Comparison of ENCODE assay signal across 8 cellular contexts in the genomic region with DNA sequence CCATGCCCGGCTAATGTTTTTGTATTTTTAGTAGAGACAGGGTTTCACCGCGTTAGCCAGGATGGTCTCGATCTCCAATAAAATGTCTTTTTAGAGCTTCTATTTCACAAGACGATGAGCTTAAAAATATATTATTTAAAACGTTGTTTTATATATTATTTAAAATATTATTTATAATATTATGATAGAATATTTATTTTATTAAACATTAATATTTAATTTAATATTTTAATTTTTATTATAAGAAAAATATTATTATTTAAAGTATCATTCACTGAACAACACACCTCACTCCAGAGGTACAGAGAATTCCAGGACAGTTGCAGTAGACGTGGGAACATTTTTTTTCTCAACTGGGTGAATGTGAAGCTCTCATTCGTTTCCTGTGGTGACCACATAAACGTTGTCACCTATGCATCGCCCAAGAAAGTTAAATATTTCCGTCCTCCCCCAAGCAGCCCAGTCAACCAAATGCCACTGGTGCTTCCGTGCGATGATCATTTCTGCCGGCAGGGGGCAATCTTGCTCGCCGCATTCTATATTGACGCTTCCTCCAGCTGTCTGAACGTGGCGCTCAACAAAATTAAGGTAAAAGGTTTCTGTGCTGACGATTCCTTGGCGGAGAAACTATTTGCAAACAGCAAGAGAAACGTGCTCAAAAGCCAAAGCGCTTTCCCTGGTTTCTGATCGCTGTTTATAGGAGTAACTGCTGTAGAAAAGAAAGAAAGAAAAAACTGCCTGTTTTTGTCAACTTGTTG. TPM values are rescaled to one million over a fixed set of nuclear protein-coding genes. Genes with fewer than 3 reads are reported as not detected.
DNase-seq lines count a peak whose midpoint lies in the region; FAIRE-seq and TF ChIP-seq lines count a peak whose summit lies in the region.

No MANE protein-coding gene starts in this region.

- peak; percentile 74 for DNase-seq in EH (ENCODE audit: low read depth)
- DNase-seq in H4 (ENCODE audit: low spot score): peak; percentile 71
- peak; percentile 89 for DNase-seq in MM.1S
- DNase-seq in SKM-1 treated with dmso at 0.1 percent for 144 hours (lab: John Stamatoyannopoulos, UW; ENCODE audit: unreplicated experiment): peak; percentile 79
- DNase-seq in activated naive CD8-positive, alpha-beta T cell treated with anti-CD3 and anti-CD28 coated beads for 36 hours: peak; percentile 80
- peak; percentile 91 for DNase-seq in cardiac septum (ENCODE audit: low spot score)
- DNase-seq in posterior vena cava (ENCODE audit: low spot score): peak; percentile 93
- DNase-seq in urothelium cell line (ENCODE audit: low spot score): peak; percentile 85

- H3K9me2 ChIP-seq in MM.1S (replicated peaks; ENCODE audit: insufficient read depth, low read length): no peaks in the 10 kb centered on the region

- no peaks in the 10 kb centered on the region for H3K9me3 Mint-ChIP-seq in activated naive CD8-positive, alpha-beta T cell treated with anti-CD3 and anti-CD28 coated beads for 36 hours

- peak overlapping the region; percentile 36; the same call in 1 of the 2 replicates for H3K27ac ChIP-seq in MM.1S (ENCODE audit: low read length)

- peak overlapping the region; percentile 24; the same call in 1 of the 2 replicates for H3K9ac ChIP-seq in MM.1S (ENCODE audit: low read length)

- no peaks in the 10 kb centered on the region for H3K36me3 Mint-ChIP-seq in activated naive CD8-positive, alpha-beta T cell treated with anti-CD3 and anti-CD28 coated beads for 36 hours

- H3K27ac Mint-ChIP-seq in activated naive CD8-positive, alpha-beta T cell treated with anti-CD3 and anti-CD28 coated beads for 36 hours: no peak overlapping the region

- peaks cover 16% of the 10 kb centered on the region for H3K27me3 Mint-ChIP-seq in activated naive CD8-positive, alpha-beta T cell treated with anti-CD3 and anti-CD28 coated beads for 36 hours

- intact Hi-C loops in cardiac septum (cut with DNase I): loop anchor here (2.0 kb wide), 1 partner anchor 150 kb away; no protein-coding TSS in a partner anchor
- intact Hi-C loops in posterior vena cava (cut with DNase I): loop anchor here (2.0 to 5.0 kb wide), 2 partner anchors 150 to 151 kb away; no protein-coding TSS in a partner anchor

- peak; percentile 77 for FAIRE-seq in urothelium cell line (lab: Jason Lieb, UNC)

- TF ChIP-seq CTCF in MM.1S (IDR thresholded peaks at IDR 0.05; ENCODE audit: low read length): peak; percentile 94

- H4K20me1 ChIP-seq in MM.1S (ENCODE audit: insufficient read depth, low read length): no peaks in the 10 kb centered on the region

- H3K9me3 ChIP-seq in MM.1S (replicated peaks; ENCODE audit: insufficient read depth, low read length): no peaks in the 10 kb centered on the region

- no peaks in the 10 kb centered on the region for H3K36me3 ChIP-seq in MM.1S (replicated peaks; ENCODE audit: insufficient read depth, low read length)

- H3K79me2 ChIP-seq in MM.1S (ENCODE audit: low read length): no peaks in the 10 kb centered on the region

- H3K4me3 Mint-ChIP-seq in activated naive CD8-positive, alpha-beta T cell treated with anti-CD3 and anti-CD28 coated beads for 36 hours: no peak overlapping the region

- H3K4me2 ChIP-seq in MM.1S (ENCODE audit: low read depth, low read length): peak overlapping the region; percentile 56; the same call in 1 of the 2 replicates

- peaks cover 17% of the 10 kb centered on the region for H3K4me1 ChIP-seq in MM.1S (ENCODE audit: low read length)

- peak overlapping the region; percentile 28 for H3K4me3 ChIP-seq in MM.1S (ENCODE audit: low read length)

- peak overlapping the region; percentile 61 for H2AFZ ChIP-seq in MM.1S (ENCODE audit: low read length)

- H3K4me1 Mint-ChIP-seq in activated naive CD8-positive, alpha-beta T cell treated with anti-CD3 and anti-CD28 coated beads for 36 hours: peaks cover 4% of the 10 kb centered on the region

- H3K27me3 ChIP-seq in MM.1S (replicated peaks; ENCODE audit: insufficient read depth, low read length): no peaks in the 10 kb centered on the region

- H3F3A ChIP-seq in MM.1S (ENCODE audit: insufficient read depth, low read length): peaks cover 10% of the 10 kb centered on the region

RNA-seq across cellular contexts. Expression of gene PRSS54, which starts 41.7 kb away (rescaled TPM):
- not detected in 2 replicates for total RNA-seq in H4 (2014; rRNA removed; shearing (Covaris generic))
- total RNA-seq in activated naive CD8-positive, alpha-beta T cell treated with anti-CD3 and anti-CD28 coated beads for 36 hours: not detected
- not detected for total RNA-seq in cardiac septum
- not detected for total RNA-seq in posterior vena cava

RNA-seq across cellular contexts. Expression of gene GINS3, which starts 55.8 kb away (rescaled TPM):
- 28.1 and 33.9 TPM in 2 replicates for total RNA-seq in H4 (2014; rRNA removed; shearing (Covaris generic))
- 10 to 100 TPM; 28.5 to 29.3 TPM for total RNA-seq in activated naive CD8-positive, alpha-beta T cell treated with anti-CD3 and anti-CD28 coated beads for 36 hours
- 4.7 TPM for total RNA-seq in cardiac septum
- 1 to 10 TPM; 1.6 to 2.0 TPM for total RNA-seq in posterior vena cava

Comparison
In these comparisons a context has a peak if more than half of its experiments do, and no peak if none do; other contexts are left out.
1. Peak in every context shown above with its lines: DNase-seq, H3K4me3 ChIP-seq and H3K27ac ChIP-seq.